ENCODE assay signal across 21 cellular contexts in the genomic region with DNA sequence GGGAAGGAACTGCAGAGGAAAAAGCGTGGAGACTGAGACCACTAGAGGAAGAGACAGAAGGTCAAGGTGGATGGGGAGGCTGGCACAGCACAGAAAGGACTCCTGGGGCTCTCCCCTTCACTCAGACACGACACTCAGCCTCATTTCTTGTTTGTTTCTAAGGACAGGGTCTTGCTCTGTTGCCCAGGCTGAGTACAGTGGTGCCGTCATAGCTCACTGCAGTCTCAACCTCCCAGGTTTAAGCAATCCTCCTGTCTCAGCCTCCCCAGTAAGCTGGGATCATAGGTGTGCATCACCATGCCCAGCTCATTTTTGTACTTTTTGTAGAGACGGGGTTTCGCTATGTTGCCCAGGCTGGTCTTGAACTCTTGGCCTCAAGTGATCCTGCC. TPM values are rescaled to one million over a fixed set of nuclear protein-coding genes. Genes with fewer than 3 reads are reported as not detected.
A peak's percentile ranks its signal among the peaks of the same experiment; 100 is the strongest.
DNase-seq lines count a peak whose midpoint lies in the region; ATAC-seq, FAIRE-seq and TF ChIP-seq lines count a peak whose summit lies in the region.
"Had no signal": no experiment of that assay in that cellular context is flagged by ENCODE, and none has a peak within 500 bp of the region (broad histone marks: within the 10 kb centered on the region; RNA-seq: fewer than 3 reads in every experiment).

No MANE protein-coding gene starts in this region.

- dilution Hi-C loops in IMR-90 (cut with HindIII; ENCODE audit: low sequenced_read_pairs, unreplicated experiment): no loop called here

- H2AFZ ChIP-seq in IMR-90 (replicated peaks; ENCODE audit: low read length, poor library complexity): no peak overlapping the region
- H2AFZ ChIP-seq in astrocyte (ENCODE audit: low read depth, low read length): no peak overlapping the region
- H2AFZ ChIP-seq in H9 (ENCODE audit: low read length): no peak overlapping the region
- H2AFZ ChIP-seq: GM23338 had no signal

- H2AK5ac ChIP-seq in IMR-90 (ENCODE audit: low read depth, low read length) (peak overlapping the region; percentile 21; the same call in 1 of the 2 replicates), H9 (ENCODE audit: insufficient read length, low read length) (no peak overlapping the region)

- no peaks in the 10 kb centered on the region for H4K20me1 ChIP-seq in IMR-90 (ENCODE audit: insufficient read depth, low read length)
- no peaks in the 10 kb centered on the region for H4K20me1 ChIP-seq in astrocyte (ENCODE audit: insufficient read depth, low read length)
- no peaks in the 10 kb centered on the region for H4K20me1 ChIP-seq in H9 (ENCODE audit: control insufficient read depth, insufficient read depth, insufficient read length)

- H3K9me3 ChIP-seq in HEK293 (ENCODE audit: control insufficient read depth, insufficient read depth, low read depth, low read length) (no peaks in the 10 kb centered on the region), IMR-90 (ENCODE audit: control insufficient read depth, insufficient read depth, low read length) (no peaks in the 10 kb centered on the region), astrocyte (ENCODE audit: insufficient read depth, low read depth, low read length) (no peaks in the 10 kb centered on the region), H9 (ENCODE audit: control insufficient read depth, low read depth, low read length) (no peaks in the 10 kb centered on the region)
- H3K9me3 ChIP-seq: HAP-1 had no signal

- H3K79me1 ChIP-seq in IMR-90 (ENCODE audit: low read depth in 1 of 2, low read length in 2 of 2) (no peaks in the 10 kb centered on the region), H9 (ENCODE audit: insufficient read depth, low read depth, low read length, poor library complexity, severe bottlenecking) (peaks cover 3% of the 10 kb centered on the region)

- peaks cover 4% of the 10 kb centered on the region; the same call in 1 of the 2 replicates for H3K4me1 ChIP-seq in HEK293 (ENCODE audit: control insufficient read depth, insufficient read depth, low read length)
- peaks cover 9% of the 10 kb centered on the region for H3K4me1 ChIP-seq in IMR-90 (ENCODE audit: control insufficient read depth, insufficient read depth, low read length)
- peaks cover 11% of the 10 kb centered on the region for H3K4me1 ChIP-seq in astrocyte (ENCODE audit: insufficient read depth, low read length)
- H3K4me1 ChIP-seq in H9 (ENCODE audit: insufficient read depth, low read length): peaks cover 4% of the 10 kb centered on the region; the same call in 1 of the 2 replicates

- H2AK9ac ChIP-seq in IMR-90 (replicated peaks; ENCODE audit: low read depth, low read length, poor library complexity): no peak overlapping the region

- H4K5ac ChIP-seq in IMR-90 (ENCODE audit: low read depth, low read length): no peak overlapping the region
- no peak overlapping the region for H4K5ac ChIP-seq in H9 (ENCODE audit: insufficient read length, low read depth, low read length)

- H3K27ac ChIP-seq in HEK293 (ENCODE audit: extremely low read depth, low read depth, low read length) (no peak overlapping the region), IMR-90 (ENCODE audit: insufficient read depth, low read length) (no peak overlapping the region), astrocyte (ENCODE audit: low read depth, low read length) (no peak overlapping the region), H9 (ENCODE audit: insufficient read length, low read depth, low read length) (no peak overlapping the region)

- H3K79me2 ChIP-seq in astrocyte (ENCODE audit: insufficient read depth, low read length) (no peaks in the 10 kb centered on the region), H9 (ENCODE audit: insufficient read depth, low read length) (no peaks in the 10 kb centered on the region)

- H2BK15ac ChIP-seq in IMR-90 (ENCODE audit: low read depth, low read length) (no peak overlapping the region), H9 (ENCODE audit: low read depth, low read length) (no peak overlapping the region)

- H3K23ac ChIP-seq in IMR-90 (ENCODE audit: low read depth, low read length) (no peak overlapping the region), H9 (ENCODE audit: insufficient read length, low read depth, low read length) (no peak overlapping the region)

- TF ChIP-seq RAD21 in IMR-90 (IDR thresholded peaks at IDR 0.05; ENCODE audit: low read length): no peak

- H3K4me1 Mint-ChIP-seq in astrocyte (ENCODE audit: low read depth, unreplicated experiment) (peaks cover 4% of the 10 kb centered on the region), glutamatergic neuron (ENCODE audit: low read depth, unreplicated experiment) (peaks cover 19% of the 10 kb centered on the region), H9 (peaks cover 14 to 25% of the 10 kb centered on the region in 2 experiments)
- H3K4me1 Mint-ChIP-seq in activated T-helper 2 cell treated with anti-CD3 and anti-CD28 coated beads, Interferon-gamma antibody, Interleukin-2, Interleukin-4, amounts not matched to agents 10 μg/mL and 5 μg/mL and 100 μg/mL, durations not matched to agents 14 hours and 24 hours and 36 hours (ENCODE audit: low read depth): no peaks in the 10 kb centered on the region
- H3K4me1 Mint-ChIP-seq: CD4-positive, alpha-beta memory T cell had no signal

- BruUV-seq in IMR-90 (replicated peaks; lab: Mats Ljungman, UMichigan): no TSS peak

- H4K8ac ChIP-seq in IMR-90 (ENCODE audit: low read depth in 2 of 2, low read length in 2 of 2) (no peak overlapping the region), H9 (replicated peaks; ENCODE audit: insufficient read length, low read depth, low read length) (no peak overlapping the region)

- H3K36me3 ChIP-seq in HEK293 (ENCODE audit: control insufficient read depth in 2 of 2, insufficient read depth in 1 of 2, low read length in 2 of 2) (no peaks in the 10 kb centered on the region), IMR-90 (ENCODE audit: control insufficient read depth, insufficient read depth, low read length) (no peaks in the 10 kb centered on the region), astrocyte (ENCODE audit: insufficient read depth, low read length) (no peaks in the 10 kb centered on the region)
- H3K36me3 ChIP-seq: HAP-1 had no signal

- H3K4ac ChIP-seq in IMR-90 (ENCODE audit: low read depth, low read length): no peak overlapping the region
- no peak overlapping the region for H3K4ac ChIP-seq in H9 (ENCODE audit: low read depth, low read length)

- H3K27me3 ChIP-seq in IMR-90 (ENCODE audit: control insufficient read depth, insufficient read depth, low read length): no peaks in the 10 kb centered on the region
- H3K27me3 ChIP-seq in astrocyte (ENCODE audit: insufficient read depth, low read length): no peaks in the 10 kb centered on the region
- H3K27me3 ChIP-seq in H9 (ENCODE audit: insufficient read depth, low read length): no peaks in the 10 kb centered on the region

- no peaks in the 10 kb centered on the region for H3K23me2 ChIP-seq in H9 (ENCODE audit: insufficient read length, low read depth, low read length, poor library complexity, severe bottlenecking)

- no peak overlapping the region for H3T11ph ChIP-seq in H9 (ENCODE audit: low read length)

- peaks cover 5% of the 10 kb centered on the region; the same call in 1 of the 2 replicates for H3K9me1 ChIP-seq in IMR-90 (ENCODE audit: insufficient read depth, low read length)

- in situ Hi-C loops in IMR-90 (cut with MboI; ENCODE audit: low sequenced_read_pairs): no loop called here
- in situ Hi-C loops in GM13977 (cut with MboI; ENCODE audit: low pct_unique_long_range_greater_than_20kb, low sequenced_read_pairs, unreplicated experiment): loop anchor here (10.0 kb wide), 1 partner anchor 54 kb away; no protein-coding TSS in a partner anchor

- H3K4me3 ChIP-seq in HEK293 (ENCODE audit: low read depth, low read length) (no peak overlapping the region), IMR-90 (ENCODE audit: insufficient read depth, low read depth, low read length) (no peak overlapping the region), astrocyte (ENCODE audit: insufficient read depth, low read depth, low read length) (no peak overlapping the region)
- H3K4me3 ChIP-seq: GM23338, HAP-1 had no signal

- intact Hi-C loops in IMR-90 (cut with micrococcal nuclease): no loop called here
- intact Hi-C loops in activated T-helper 2 cell treated with anti-CD3 and anti-CD28 coated beads, Interferon-gamma antibody, Interleukin-2, Interleukin-4, amounts not matched to agents 10 μg/mL and 5 μg/mL and 100 μg/mL, durations not matched to agents 14 hours and 24 hours and 36 hours (cut with micrococcal nuclease): no loop called here

- no peak for FAIRE-seq in astrocyte (lab: Jason Lieb, UNC)
- FAIRE-seq: GM12892, GM19239 had no signal

- no peak overlapping the region for H2BK12ac ChIP-seq in H9 (ENCODE audit: insufficient read length, low read depth, low read length)

- no peak overlapping the region for H4K91ac ChIP-seq in IMR-90 (ENCODE audit: insufficient read depth, low read depth, low read length)
- no peak overlapping the region for H4K91ac ChIP-seq in H9 (ENCODE audit: insufficient read length, low read depth, low read length)

- TF ChIP-seq POLR2A in IMR-90 (IDR thresholded peaks at IDR 0.05; ENCODE audit: low read depth, low read length): no peak

- no peak overlapping the region for H3K27ac Mint-ChIP-seq in astrocyte (ENCODE audit: unreplicated experiment)
- peak overlapping the region; percentile 45 for H3K27ac Mint-ChIP-seq in glutamatergic neuron (ENCODE audit: unreplicated experiment)
- H3K27ac Mint-ChIP-seq in H9: no peak overlapping the region
- H3K27ac Mint-ChIP-seq in activated T-helper 2 cell treated with anti-CD3 and anti-CD28 coated beads, Interferon-gamma antibody, Interleukin-2, Interleukin-4, amounts not matched to agents 10 μg/mL and 5 μg/mL and 100 μg/mL, durations not matched to agents 14 hours and 24 hours and 36 hours: no peak overlapping the region
- H3K27ac Mint-ChIP-seq: GM23338 had no signal

- DNase-seq in IMR-90 (no peak), astrocyte (ENCODE audit: low read depth) (no peak), glutamatergic neuron (no peak), H9 (no peak), GM13977 (ENCODE audit: low spot score) (no peak)
- DNase-seq in activated T-helper 2 cell treated with anti-CD3 and anti-CD28 coated beads, Interferon-gamma antibody, Interleukin-2, Interleukin-4, amounts not matched to agents 10 μg/mL and 5 μg/mL and 100 μg/mL, durations not matched to agents 14 hours and 24 hours and 36 hours (ENCODE audit: low spot score): no peak
- DNase-seq: C1 segment of cervical spinal cord; Calu3; CD4-positive, alpha-beta memory T cell; COR-L47; DMS53; DMS79 treated with DMSO at 0.1 percent for 48 hours; GF-D8 had no signal

- no peak overlapping the region for H3K56ac ChIP-seq in IMR-90 (ENCODE audit: extremely low read depth, insufficient read depth, low read length)
- no peak overlapping the region for H3K56ac ChIP-seq in H9 (ENCODE audit: insufficient read length, low read depth, low read length)

- TF ChIP-seq CTCF in HEK293 (tag by site-specific recombination; IDR thresholded peaks at IDR 0.05) (no peak), IMR-90 (conservative IDR thresholded peaks at IDR 0.05; ENCODE audit: low read depth, low read length) (no peak), astrocyte (IDR thresholded peaks at IDR 0.05; ENCODE audit: insufficient read depth, low read depth, low read length) (no peak), glutamatergic neuron (IDR thresholded peaks at IDR 0.05; ENCODE audit: partially characterized antibody, unreplicated experiment) (no peak), H9 (conservative IDR thresholded peaks at IDR 0.05) (no peak), GM13977 (IDR thresholded peaks at IDR 0.05; ENCODE audit: extremely low read depth, insufficient read depth, missing control alignments) (no peak)

- no peak overlapping the region for H2BK120ac ChIP-seq in IMR-90 (ENCODE audit: low read depth, low read length)
- H2BK120ac ChIP-seq in H9 (ENCODE audit: low read depth, low read length, poor library complexity, severe bottlenecking): no peak overlapping the region

- no CpG with 5 or more reads among the region's 5 CpGs for WGBS in IMR-90 (ENCODE audit: extremely low coverage in 2 of 2, insufficient read length in 1 of 2), 2 experiments
- no CpG with 5 or more reads among the region's 5 CpGs for WGBS in H9 (ENCODE audit: extremely low coverage, insufficient read length, low lambda C conversion rate)

- H3K27me3 Mint-ChIP-seq in astrocyte (ENCODE audit: low read depth, unreplicated experiment): no peaks in the 10 kb centered on the region
- H3K27me3 Mint-ChIP-seq in glutamatergic neuron (ENCODE audit: unreplicated experiment): peaks cover 18% of the 10 kb centered on the region
- H3K27me3 Mint-ChIP-seq in H9 (ENCODE audit: low read depth): peaks cover 3% of the 10 kb centered on the region; the same call in 1 of the 2 replicates
- peaks cover 8% of the 10 kb centered on the region for H3K27me3 Mint-ChIP-seq in activated T-helper 2 cell treated with anti-CD3 and anti-CD28 coated beads, Interferon-gamma antibody, Interleukin-2, Interleukin-4, amounts not matched to agents 10 μg/mL and 5 μg/mL and 100 μg/mL, durations not matched to agents 14 hours and 24 hours and 36 hours (ENCODE audit: low read depth)

- peak overlapping the region; percentile 45 for H3K4me3 Mint-ChIP-seq in astrocyte (ENCODE audit: unreplicated experiment)
- peak overlapping the region; percentile 63 for H3K4me3 Mint-ChIP-seq in glutamatergic neuron (ENCODE audit: unreplicated experiment)
- H3K4me3 Mint-ChIP-seq in H9: no peak overlapping the region; a peak in 1 of 5 replicates
- H3K4me3 Mint-ChIP-seq in activated T-helper 2 cell treated with anti-CD3 and anti-CD28 coated beads, Interferon-gamma antibody, Interleukin-2, Interleukin-4, amounts not matched to agents 10 μg/mL and 5 μg/mL and 100 μg/mL, durations not matched to agents 14 hours and 24 hours and 36 hours (ENCODE audit: low read depth): no peak overlapping the region
- H3K4me3 Mint-ChIP-seq: CD4-positive, alpha-beta memory T cell; GM23338 had no signal

- H3K18ac ChIP-seq in IMR-90 (ENCODE audit: low read depth, low read length) (no peak overlapping the region), H9 (ENCODE audit: insufficient read length, low read depth, low read length) (no peak overlapping the region)

- H3K9ac ChIP-seq in IMR-90 (ENCODE audit: low read depth, low read length) (no peak overlapping the region), astrocyte (ENCODE audit: low read length) (no peak overlapping the region), H9 (ENCODE audit: extremely low read depth, insufficient read length, low read length) (no peak overlapping the region)

- H3K4me2 ChIP-seq in IMR-90 (ENCODE audit: low read depth, low read length) (no peak overlapping the region), astrocyte (ENCODE audit: low read length) (no peak overlapping the region), H9 (ENCODE audit: insufficient read depth, insufficient read length, low read length) (no peak overlapping the region)
- H3K4me2 ChIP-seq: GM23338 had no signal

- H2BK5ac ChIP-seq in IMR-90 (ENCODE audit: low read depth, low read length, poor library complexity, severe bottlenecking) (no peak overlapping the region), H9 (ENCODE audit: insufficient read length, low read length) (no peak overlapping the region)

- H3K14ac ChIP-seq in IMR-90 (replicated peaks; ENCODE audit: low read depth, low read length): no peak overlapping the region
- H3K14ac ChIP-seq in H9 (ENCODE audit: insufficient read depth, low read length): no peak overlapping the region

- no peak overlapping the region for H2BK20ac ChIP-seq in IMR-90 (ENCODE audit: low read depth, low read length)
- no peak overlapping the region for H2BK20ac ChIP-seq in H9 (ENCODE audit: low read depth, low read length, poor library complexity, severe bottlenecking)

- ATAC-seq in IMR-90 (ENCODE audit: low read depth): no peak
- ATAC-seq: GM23338 had no signal

- CTCF ChIA-PET in HEK293 (lab: Yijun Ruan, JAX): interaction anchor here (0.6 to 5.2 kb wide), 6 partner anchors 11 to 66 kb away, joined by 3 to 36 read pairs (median 4); a partner anchor contains a TSS
- CTCF ChIA-PET in IMR-90 (lab: Yijun Ruan, JAX): no interaction called here

- H3K36me3 Mint-ChIP-seq in astrocyte (ENCODE audit: low read depth, unreplicated experiment): peaks cover 2% of the 10 kb centered on the region
- H3K36me3 Mint-ChIP-seq in glutamatergic neuron (ENCODE audit: unreplicated experiment): peaks cover 6% of the 10 kb centered on the region
- H3K36me3 Mint-ChIP-seq in H9 (ENCODE audit: insufficient read depth in 1 of 3, low read depth in 3 of 3): no peaks in the 10 kb centered on the region; a peak in 1 of 7 replicates
- H3K36me3 Mint-ChIP-seq in activated T-helper 2 cell treated with anti-CD3 and anti-CD28 coated beads, Interferon-gamma antibody, Interleukin-2, Interleukin-4, amounts not matched to agents 10 μg/mL and 5 μg/mL and 100 μg/mL, durations not matched to agents 14 hours and 24 hours and 36 hours (ENCODE audit: low read depth): no peaks in the 10 kb centered on the region
- H3K36me3 Mint-ChIP-seq: CD4-positive, alpha-beta memory T cell had no signal

- no peaks in the 10 kb centered on the region for H3K9me3 Mint-ChIP-seq in astrocyte (ENCODE audit: unreplicated experiment)
- H3K9me3 Mint-ChIP-seq in glutamatergic neuron (ENCODE audit: unreplicated experiment): peaks cover 20% of the 10 kb centered on the region
- no peaks in the 10 kb centered on the region for H3K9me3 Mint-ChIP-seq in H9
- no peaks in the 10 kb centered on the region for H3K9me3 Mint-ChIP-seq in activated T-helper 2 cell treated with anti-CD3 and anti-CD28 coated beads, Interferon-gamma antibody, Interleukin-2, Interleukin-4, amounts not matched to agents 10 μg/mL and 5 μg/mL and 100 μg/mL, durations not matched to agents 14 hours and 24 hours and 36 hours
- H3K9me3 Mint-ChIP-seq: GM23338 had no signal

- POLR2A ChIA-PET in HEK293 (lab: Yijun Ruan, JAX) (no interaction called here), IMR-90 (lab: Charles Lee; ENCODE audit: unreplicated experiment) (no interaction called here)

RNA-seq across cellular contexts. Expression of a gene that starts 11.4 kb away (rescaled TPM):
- total RNA-seq in IMR-90 (2012; rRNA removed) (0.18 and 0.28 TPM in 2 replicates), astrocyte (14.3 and 17.5 TPM in 2 replicates), glutamatergic neuron (ENCODE audit: unreplicated experiment) (234 TPM), H9 (2021) (38.4 and 38.7 TPM in 2 replicates)
- polyA plus RNA-seq in IMR-90 (2012; rRNA removed): 0.72 and 0.73 TPM in 2 replicates
- polyA plus RNA-seq in IMR-90 (2012; cell fraction: cytosol; rRNA removed): 0.63 and 1.6 TPM in 2 replicates
- polyA plus RNA-seq in IMR-90 (2012; cell fraction: nucleus; rRNA removed; ENCODE audit: low replicate concordance): 0.31 and 0.55 TPM in 2 replicates
- total RNA-seq in activated T-helper 2 cell treated with anti-CD3 and anti-CD28 coated beads, Interferon-gamma antibody, Interleukin-2, Interleukin-4, amounts not matched to agents 10 μg/mL and 5 μg/mL and 100 μg/mL, durations not matched to agents 14 hours and 24 hours and 36 hours: not detected in 2 replicates
- polyA plus RNA-seq: CD4-positive, alpha-beta memory T cell had no signal

RNA-seq across cellular contexts. Expression of a gene that starts 31.1 kb away (rescaled TPM):
- not detected in 2 replicates for total RNA-seq in IMR-90 (2012; rRNA removed)
- 0.03 TPM in 1 of 2 replicates, not detected in the other for polyA plus RNA-seq in IMR-90 (2012; rRNA removed)
- polyA plus RNA-seq in IMR-90 (2012; cell fraction: cytosol; rRNA removed): 0.01 and 0.07 TPM in 2 replicates
- not detected in 2 replicates for polyA plus RNA-seq in IMR-90 (2012; cell fraction: nucleus; rRNA removed; ENCODE audit: low replicate concordance)
- 0.14 and 0.19 TPM in 2 replicates for total RNA-seq in astrocyte
- 1.0 TPM for total RNA-seq in glutamatergic neuron (ENCODE audit: unreplicated experiment)
- 0.24 and 0.50 TPM in 2 replicates for total RNA-seq in H9 (2021)
- total RNA-seq in activated T-helper 2 cell treated with anti-CD3 and anti-CD28 coated beads, Interferon-gamma antibody, Interleukin-2, Interleukin-4, amounts not matched to agents 10 μg/mL and 5 μg/mL and 100 μg/mL, durations not matched to agents 14 hours and 24 hours and 36 hours: 0.18 and 0.37 TPM in 2 replicates
- total RNA-seq: A673; CD4-positive, alpha-beta memory T cell had no signal

RNA-seq across cellular contexts. Expression of a gene that starts 35.9 kb away (rescaled TPM):
- total RNA-seq in IMR-90 (2012; rRNA removed): not detected in 2 replicates
- not detected in 2 replicates for polyA plus RNA-seq in IMR-90 (2012; rRNA removed)
- polyA plus RNA-seq in IMR-90 (2012; cell fraction: cytosol; rRNA removed): 0.03 and 0.05 TPM in 2 replicates
- 0.36 and 0.41 TPM in 2 replicates for polyA plus RNA-seq in IMR-90 (2012; cell fraction: nucleus; rRNA removed; ENCODE audit: low replicate concordance)
- total RNA-seq in astrocyte: not detected in 2 replicates
- 0.54 TPM for total RNA-seq in glutamatergic neuron (ENCODE audit: unreplicated experiment)
- total RNA-seq in H9 (2021): 2.7 and 3.9 TPM in 2 replicates
- total RNA-seq in activated T-helper 2 cell treated with anti-CD3 and anti-CD28 coated beads, Interferon-gamma antibody, Interleukin-2, Interleukin-4, amounts not matched to agents 10 μg/mL and 5 μg/mL and 100 μg/mL, durations not matched to agents 14 hours and 24 hours and 36 hours: 0.27 TPM in 1 of 2 replicates, not detected in the other
- total RNA-seq: A172 had no signal
- polyA plus RNA-seq: BJ had no signal

RNA-seq across cellular contexts. Expression of a gene that starts 52.6 kb away (rescaled TPM):
- under 0.01 TPM in 2 replicates for total RNA-seq in IMR-90 (2012; rRNA removed)
- polyA plus RNA-seq in IMR-90 (2012; rRNA removed): 0.07 and 0.09 TPM in 2 replicates
- 0.09 and 0.10 TPM in 2 replicates for polyA plus RNA-seq in IMR-90 (2012; cell fraction: cytosol; rRNA removed)
- 0.09 and 0.20 TPM in 2 replicates for polyA plus RNA-seq in IMR-90 (2012; cell fraction: nucleus; rRNA removed; ENCODE audit: low replicate concordance)
- 0.05 TPM in 1 of 2 replicates, not detected in the other for total RNA-seq in astrocyte
- 0.27 TPM for total RNA-seq in glutamatergic neuron (ENCODE audit: unreplicated experiment)
- total RNA-seq in H9 (2021): 0.90 and 1.1 TPM in 2 replicates
- total RNA-seq in activated T-helper 2 cell treated with anti-CD3 and anti-CD28 coated beads, Interferon-gamma antibody, Interleukin-2, Interleukin-4, amounts not matched to agents 10 μg/mL and 5 μg/mL and 100 μg/mL, durations not matched to agents 14 hours and 24 hours and 36 hours: 0.05 and 0.09 TPM in 2 replicates

Comparison
In these comparisons a context has a peak if more than half of its experiments do, and no peak if none do; other contexts are left out.
1. H3K4me3 Mint-ChIP-seq: peak in astrocyte (single experiment) and glutamatergic neuron (single experiment); none in H9 (0 of 2) and activated T-helper 2 cell treated with anti-CD3 and anti-CD28 coated beads, Interferon-gamma antibody, Interleukin-2, Interleukin-4, amounts not matched to agents 10 μg/mL and 5 μg/mL and 100 μg/mL, durations not matched to agents 14 hours and 24 hours and 36 hours (single experiment).
2. RNA of a gene that starts 11.4 kb away (total RNA-seq): 234 TPM in glutamatergic neuron (single experiment), 38.4 to 38.7 TPM in H9 and 14.3 to 17.5 TPM in astrocyte; 0.18 to 0.28 TPM in IMR-90 and not detected in activated T-helper 2 cell treated with anti-CD3 and anti-CD28 coated beads, Interferon-gamma antibody, Interleukin-2, Interleukin-4, amounts not matched to agents 10 μg/mL and 5 μg/mL and 100 μg/mL, durations not matched to agents 14 hours and 24 hours and 36 hours; every median in the first group is over 10 times any median in the second.